Comparison of ENCODE assay signal across 1 cellular context in the genomic region with DNA sequence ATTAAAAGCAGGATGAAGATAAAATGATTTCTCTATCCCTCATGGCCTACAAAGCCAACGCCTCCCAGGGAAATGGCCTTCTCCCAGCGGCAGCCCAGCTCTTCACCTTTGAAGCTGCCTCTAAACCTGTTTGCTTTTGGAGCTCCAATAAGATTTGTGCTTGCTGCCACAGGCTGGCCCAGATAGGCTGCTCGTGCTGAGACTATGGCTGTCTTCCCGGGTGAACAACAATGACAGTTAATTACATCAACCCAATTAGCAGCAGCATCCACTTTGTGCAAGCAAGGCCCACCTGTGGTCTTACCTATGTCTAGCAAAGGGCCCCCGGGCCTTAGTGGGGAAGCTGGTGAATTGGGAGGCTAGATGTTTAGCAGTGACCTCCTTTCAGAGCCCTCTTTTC.
TF ChIP-seq lines count a peak whose summit lies in the region.

No MANE protein-coding gene starts in this region.

TF ChIP-seq in GM23338, 12 proteins besides CTCF, POLR2A, EP300 and RAD21 (continued from another document):
- TF ChIP-seq ZNF462 (CRISPR knock-in tag; IDR thresholded peaks at IDR 0.05) = no peak
- TF ChIP-seq ETS1 (IDR thresholded peaks at IDR 0.05) = no peak
